17 cellular contexts compared by ENCODE assay signal in the genomic region with DNA sequence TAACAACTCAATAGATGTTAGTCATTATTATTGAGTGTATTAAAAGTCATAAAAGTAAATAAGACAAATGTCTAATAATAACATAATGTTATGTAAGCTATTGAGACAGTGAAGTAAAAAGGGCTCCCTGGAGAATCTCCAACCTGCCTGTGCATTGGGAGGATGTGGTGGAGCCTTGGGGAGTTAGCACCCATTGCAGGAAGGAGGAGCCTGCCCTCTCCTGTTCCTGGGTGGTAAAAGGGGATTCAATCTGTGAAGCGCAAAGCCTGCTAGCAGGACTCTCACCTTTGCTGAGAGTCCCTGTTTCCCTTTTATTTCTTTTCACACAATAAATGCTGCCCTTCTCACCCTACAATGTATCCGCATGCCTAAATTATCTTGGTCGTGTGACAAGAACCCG.
DNase-seq lines count a peak whose midpoint lies in the region; ATAC-seq and TF ChIP-seq lines count a peak whose summit lies in the region.
"Had no signal": no experiment of that assay in that cellular context is flagged by ENCODE, and none has a peak within 500 bp of the region (broad histone marks: within the 10 kb centered on the region; RNA-seq: fewer than 3 reads in every experiment).

No MANE protein-coding gene starts in this region.

- no peaks in the 10 kb centered on the region for H3K79me2 ChIP-seq in SK-N-SH (ENCODE audit: insufficient read depth)

- WGBS in SK-N-SH (ENCODE audit: low lambda C conversion rate): 98% methylated on average over 4 of the region's 4 CpGs

- no peak overlapping the region for H2AFZ ChIP-seq in SK-N-SH (ENCODE audit: low read depth)

- H3K9ac ChIP-seq in SK-N-SH: no peak overlapping the region

- CTCF ChIA-PET in SK-N-SH (lab: Yijun Ruan, JAX): no interaction called here

- DNase-seq in DMS 273 (lab: John Stamatoyannopoulos, UW; ENCODE audit: unreplicated experiment) (peak; percentile 8), DMS 273 treated with DMSO at 0.1 percent for 48 hours (lab: John Stamatoyannopoulos, UW) (no peak), SK-N-SH (no peak), iPS-NIHi7 (ENCODE audit: extremely low spot score) (peak; percentile 22), NCI-H2171 treated with DMSO at 0.1 percent for 48 hours (lab: John Stamatoyannopoulos, UW) (no peak), occipital lobe (lab: John Stamatoyannopoulos, UW) (no peak)
- peak; percentile 6 for DNase-seq in Jurkat, Clone E6-1 (ENCODE audit: low read depth, low spot score)
- DNase-seq: activated CD4-positive, alpha-beta memory T cell treated with anti-CD3 and anti-CD28 coated beads, Interleukin-2, amount 10 ng/mL, durations not matched to agents 7 days and 5 days; activated naive CD8-positive, alpha-beta T cell treated with anti-CD3 and anti-CD28 coated beads, Interleukin-2, amount 50 U/mL, for 24 hours; dorsolateral prefrontal cortex; heart left ventricle; kidney; NCI-H2029; stimulated activated naive B cell treated with anti-CD40 and anti-IgM and Interleukin-4, amounts not matched to agents 10 μg/mL and 1 μg/mL and 100 μg/mL, for 72 hours; transverse colon had no signal

- H3F3A ChIP-seq in SK-N-SH (replicated peaks; ENCODE audit: insufficient read depth): peaks cover 5% of the 10 kb centered on the region

- H3K4me1 ChIP-seq in SK-N-SH (ENCODE audit: control insufficient read depth in 1 of 2, insufficient read depth in 2 of 2, low read depth in 1 of 2, low read length in 1 of 2): no peaks in the 10 kb centered on the region
- H3K4me1 ChIP-seq: heart left ventricle, transverse colon had no signal

- H3K9me3 ChIP-seq in SK-N-SH: no peaks in the 10 kb centered on the region
- H3K9me3 ChIP-seq: transverse colon had no signal

- no peak overlapping the region for H3K4me3 ChIP-seq in Jurkat, Clone E6-1 (ENCODE audit: low read length)
- H3K4me3 ChIP-seq in SK-N-SH (ENCODE audit: low read depth in 2 of 2, low read length in 1 of 2): no peak overlapping the region
- H3K4me3 ChIP-seq: dorsolateral prefrontal cortex, heart left ventricle, transverse colon had no signal

- no peak overlapping the region for H3K4me2 ChIP-seq in SK-N-SH

- no peaks in the 10 kb centered on the region for H3K36me3 ChIP-seq in SK-N-SH (replicated peaks in 1 of 2; ENCODE audit: control insufficient read depth in 1 of 2, insufficient read depth in 2 of 2, low read length in 1 of 2)
- H3K36me3 ChIP-seq: heart left ventricle, transverse colon had no signal

- no peak overlapping the region for H3K27ac ChIP-seq in SK-N-SH (ENCODE audit: low read depth in 2 of 2, low read length in 1 of 2)
- H3K27ac ChIP-seq: 22Rv1, dorsolateral prefrontal cortex, heart left ventricle, transverse colon had no signal

- no peak for TF ChIP-seq CTCF in SK-N-SH (IDR thresholded peaks at IDR 0.05)

- no peak for TF ChIP-seq EP300 in SK-N-SH (IDR thresholded peaks at IDR 0.05; ENCODE audit: borderline replicate concordance in 1 of 2, low read depth in 1 of 2, low read length in 1 of 2)

- H3K27me3 ChIP-seq in SK-N-SH (ENCODE audit: insufficient read depth): no peaks in the 10 kb centered on the region
- H3K27me3 ChIP-seq: dorsolateral prefrontal cortex, heart left ventricle, transverse colon had no signal

- no peaks in the 10 kb centered on the region for H4K20me1 ChIP-seq in SK-N-SH (ENCODE audit: insufficient read depth)

- no peaks in the 10 kb centered on the region for H3K9me2 ChIP-seq in SK-N-SH

- no peak for ATAC-seq in GM21423 (IDR thresholded peaks at IDR 0.05; ENCODE audit: unreplicated experiment)
- ATAC-seq: activated naive CD8-positive, alpha-beta T cell treated with anti-CD3 and anti-CD28 coated beads, Interleukin-2, amount 50 U/mL, for 24 hours; heart left ventricle; stimulated activated naive B cell treated with anti-CD40 and anti-IgM and Interleukin-4, amounts not matched to agents 10 μg/mL and 1 μg/mL and 100 μg/mL, for 72 hours had no signal

- POLR2A ChIA-PET in SK-N-SH (lab: Yijun Ruan, JAX): no interaction called here

- TF ChIP-seq RAD21 in SK-N-SH (IDR thresholded peaks at IDR 0.05; ENCODE audit: low read length): peak; percentile 24

TF ChIP-seq in SK-N-SH, 30 proteins besides CTCF, POLR2A, EP300 and RAD21:
- TF ChIP-seq, protein P1, sequence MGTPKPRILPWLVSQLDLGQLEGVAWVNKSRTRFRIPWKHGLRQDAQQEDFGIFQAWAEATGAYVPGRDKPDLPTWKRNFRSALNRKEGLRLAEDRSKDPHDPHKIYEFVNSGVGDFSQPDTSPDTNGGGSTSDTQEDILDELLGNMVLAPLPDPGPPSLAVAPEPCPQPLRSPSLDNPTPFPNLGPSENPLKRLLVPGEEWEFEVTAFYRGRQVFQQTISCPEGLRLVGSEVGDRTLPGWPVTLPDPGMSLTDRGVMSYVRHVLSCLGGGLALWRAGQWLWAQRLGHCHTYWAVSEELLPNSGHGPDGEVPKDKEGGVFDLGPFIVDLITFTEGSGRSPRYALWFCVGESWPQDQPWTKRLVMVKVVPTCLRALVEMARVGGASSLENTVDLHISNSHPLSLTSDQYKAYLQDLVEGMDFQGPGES (IDR thresholded peaks at IDR 0.05; ENCODE audit: low read depth, low read length): no peak
- no peak for TF ChIP-seq NRF1 (IDR thresholded peaks at IDR 0.05; ENCODE audit: low read depth, low read length)
- TF ChIP-seq FOSL2 (IDR thresholded peaks at IDR 0.05; ENCODE audit: borderline replicate concordance, low read depth): no peak
- TF ChIP-seq MXI1 (IDR thresholded peaks at IDR 0.05; ENCODE audit: low read depth, low read length): no peak
- TF ChIP-seq GATA2 (CRISPR knock-in tag; IDR thresholded peaks at IDR 0.05): no peak
- TF ChIP-seq GABPA (IDR thresholded peaks at IDR 0.05; ENCODE audit: low read depth): no peak
- TF ChIP-seq RCOR1 (IDR thresholded peaks at IDR 0.05; ENCODE audit: low read length): no peak
- no peak for TF ChIP-seq RFX5 (IDR thresholded peaks at IDR 0.05; ENCODE audit: low read length)
- TF ChIP-seq, protein P2, sequence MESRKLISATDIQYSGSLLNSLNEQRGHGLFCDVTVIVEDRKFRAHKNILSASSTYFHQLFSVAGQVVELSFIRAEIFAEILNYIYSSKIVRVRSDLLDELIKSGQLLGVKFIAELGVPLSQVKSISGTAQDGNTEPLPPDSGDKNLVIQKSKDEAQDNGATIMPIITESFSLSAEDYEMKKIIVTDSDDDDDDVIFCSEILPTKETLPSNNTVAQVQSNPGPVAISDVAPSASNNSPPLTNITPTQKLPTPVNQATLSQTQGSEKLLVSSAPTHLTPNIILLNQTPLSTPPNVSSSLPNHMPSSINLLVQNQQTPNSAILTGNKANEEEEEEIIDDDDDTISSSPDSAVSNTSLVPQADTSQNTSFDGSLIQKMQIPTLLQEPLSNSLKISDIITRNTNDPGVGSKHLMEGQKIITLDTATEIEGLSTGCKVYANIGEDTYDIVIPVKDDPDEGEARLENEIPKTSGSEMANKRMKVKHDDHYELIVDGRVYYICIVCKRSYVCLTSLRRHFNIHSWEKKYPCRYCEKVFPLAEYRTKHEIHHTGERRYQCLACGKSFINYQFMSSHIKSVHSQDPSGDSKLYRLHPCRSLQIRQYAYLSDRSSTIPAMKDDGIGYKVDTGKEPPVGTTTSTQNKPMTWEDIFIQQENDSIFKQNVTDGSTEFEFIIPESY (IDR thresholded peaks at IDR 0.05; ENCODE audit: borderline replicate concordance, low read depth): no peak
- no peak for TF ChIP-seq JUND (IDR thresholded peaks at IDR 0.05)
- TF ChIP-seq EZH2phosphoT487 (IDR thresholded peaks at IDR 0.05; ENCODE audit: borderline replicate concordance, low read depth): no peak
- TF ChIP-seq, protein P3, sequence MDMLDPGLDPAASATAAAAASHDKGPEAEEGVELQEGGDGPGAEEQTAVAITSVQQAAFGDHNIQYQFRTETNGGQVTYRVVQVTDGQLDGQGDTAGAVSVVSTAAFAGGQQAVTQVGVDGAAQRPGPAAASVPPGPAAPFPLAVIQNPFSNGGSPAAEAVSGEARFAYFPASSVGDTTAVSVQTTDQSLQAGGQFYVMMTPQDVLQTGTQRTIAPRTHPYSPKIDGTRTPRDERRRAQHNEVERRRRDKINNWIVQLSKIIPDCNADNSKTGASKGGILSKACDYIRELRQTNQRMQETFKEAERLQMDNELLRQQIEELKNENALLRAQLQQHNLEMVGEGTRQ (IDR thresholded peaks at IDR 0.05; ENCODE audit: borderline replicate concordance, low read depth, low read length): no peak
- no peak for TF ChIP-seq MEF2A (IDR thresholded peaks at IDR 0.05; ENCODE audit: borderline replicate concordance, low read depth)
- TF ChIP-seq TAF1 (IDR thresholded peaks at IDR 0.05; ENCODE audit: borderline replicate concordance, low read depth, low read length): no peak
- TF ChIP-seq FOXM1 (IDR thresholded peaks at IDR 0.05; ENCODE audit: low read depth): no peak
- no peak for TF ChIP-seq TCF12 (IDR thresholded peaks at IDR 0.05)
- TF ChIP-seq TEAD4 (IDR thresholded peaks at IDR 0.05; ENCODE audit: borderline replicate concordance, insufficient read depth): no peak
TF ChIP-seq in SK-N-SH: peak in this region for 0.

Comparison
In these comparisons a context has a peak if more than half of its experiments do, and no peak if none do; other contexts are left out.
1. DNase-seq: peak in DMS 273 (single experiment), Jurkat, Clone E6-1 (single experiment) and iPS-NIHi7 (single experiment); none in DMS 273 treated with DMSO at 0.1 percent for 48 hours (single experiment), SK-N-SH (single experiment), NCI-H2171 treated with DMSO at 0.1 percent for 48 hours (single experiment) and occipital lobe (single experiment).